14 cellular contexts compared by ENCODE assay signal in genomic region chr9:2234371-2234893, GRCh38.
DNase-seq lines count a peak whose midpoint lies in the region; ATAC-seq and TF ChIP-seq lines count a peak whose summit lies in the region.
"Had no signal": no experiment of that assay in that cellular context is flagged by ENCODE, and none has a peak within 500 bp of the region (broad histone marks: within the 10 kb centered on the region; RNA-seq: fewer than 3 reads in every experiment).

No MANE protein-coding gene starts in this region.

- peaks cover 4% of the 10 kb centered on the region for H3K27me3 Mint-ChIP-seq in brain
- no peaks in the 10 kb centered on the region for H3K27me3 Mint-ChIP-seq in neural progenitor cell (ENCODE audit: insufficient read depth, low read depth)
- H3K27me3 Mint-ChIP-seq in activated T-helper 1 cell treated with anti-CD3 and anti-CD28 coated beads, Interleukin-12 subunit alpha, Interleukin-12 subunit beta, Interleukin-2, Interleukin-4 antibody, amounts not matched to agents 30 ng/mL and 10 ng/mL and 1 ng/mL, durations not matched to agents 14 hours and 24 hours and 36 hours (ENCODE audit: insufficient read depth) = peaks cover 6% of the 10 kb centered on the region
- peaks cover 3% of the 10 kb centered on the region for H3K27me3 Mint-ChIP-seq in activated T-helper 17 cell treated with anti-CD3 and anti-CD28 coated beads, Interleukin-2, amount 50 U/mL, for 72 hours
- H3K27me3 Mint-ChIP-seq: stimulated activated naive B cell treated with anti-CD40 and anti-IgM and Interleukin-4, amounts not matched to agents 10 μg/mL and 1 μg/mL and 100 μg/mL, for 72 hours had no signal

- peaks cover 0 to 5% (median 0%) of the 10 kb centered on the region in 5 experiments for H3K9me3 Mint-ChIP-seq in brain
- H3K9me3 Mint-ChIP-seq in neural progenitor cell = no peaks in the 10 kb centered on the region
- H3K9me3 Mint-ChIP-seq in activated T-helper 1 cell treated with anti-CD3 and anti-CD28 coated beads, Interleukin-12 subunit alpha, Interleukin-12 subunit beta, Interleukin-2, Interleukin-4 antibody, amounts not matched to agents 30 ng/mL and 10 ng/mL and 1 ng/mL, durations not matched to agents 14 hours and 24 hours and 36 hours = no peaks in the 10 kb centered on the region
- H3K9me3 Mint-ChIP-seq in activated T-helper 17 cell treated with anti-CD3 and anti-CD28 coated beads, Interleukin-2, amount 50 U/mL, for 72 hours = peaks cover 4% of the 10 kb centered on the region
- H3K9me3 Mint-ChIP-seq: stimulated activated naive B cell treated with anti-CD40 and anti-IgM and Interleukin-4, amounts not matched to agents 10 μg/mL and 1 μg/mL and 100 μg/mL, for 72 hours had no signal

- H3K9ac ChIP-seq in neural progenitor cell = no peak overlapping the region

- H3K27ac ChIP-seq in neural progenitor cell = no peak overlapping the region
- H3K27ac ChIP-seq: dorsolateral prefrontal cortex had no signal

- H3K4me1 Mint-ChIP-seq in brain = peaks cover 47% of the 10 kb centered on the region
- H3K4me1 Mint-ChIP-seq in neural progenitor cell = peaks cover 8% of the 10 kb centered on the region
- H3K4me1 Mint-ChIP-seq in activated T-helper 1 cell treated with anti-CD3 and anti-CD28 coated beads, Interleukin-12 subunit alpha, Interleukin-12 subunit beta, Interleukin-2, Interleukin-4 antibody, amounts not matched to agents 30 ng/mL and 10 ng/mL and 1 ng/mL, durations not matched to agents 14 hours and 24 hours and 36 hours (ENCODE audit: low read depth) = no peaks in the 10 kb centered on the region
- H3K4me1 Mint-ChIP-seq in activated T-helper 17 cell treated with anti-CD3 and anti-CD28 coated beads, Interleukin-2, amount 50 U/mL, for 72 hours = no peaks in the 10 kb centered on the region

- no peaks in the 10 kb centered on the region for H3K9me3 ChIP-seq in neural progenitor cell (ENCODE audit: low read depth)

- peak overlapping the region; percentile 82 to 96 (median 91) for H3K27ac Mint-ChIP-seq in brain
- no peak overlapping the region for H3K27ac Mint-ChIP-seq in neural progenitor cell
- H3K27ac Mint-ChIP-seq in activated T-helper 1 cell treated with anti-CD3 and anti-CD28 coated beads, Interleukin-12 subunit alpha, Interleukin-12 subunit beta, Interleukin-2, Interleukin-4 antibody, amounts not matched to agents 30 ng/mL and 10 ng/mL and 1 ng/mL, durations not matched to agents 14 hours and 24 hours and 36 hours = no peak overlapping the region
- no peak overlapping the region for H3K27ac Mint-ChIP-seq in activated T-helper 17 cell treated with anti-CD3 and anti-CD28 coated beads, Interleukin-2, amount 50 U/mL, for 72 hours
- H3K27ac Mint-ChIP-seq: activated naive CD8-positive, alpha-beta T cell; CD4-positive, alpha-beta T cell; stimulated activated naive B cell treated with anti-CD40 and anti-IgM and Interleukin-4, amounts not matched to agents 10 μg/mL and 1 μg/mL and 100 μg/mL, for 72 hours had no signal

- peak overlapping the region in 4 of 5 experiments; percentile 4 to 64 (median 47) for H3K4me3 Mint-ChIP-seq in brain
- H3K4me3 Mint-ChIP-seq in neural progenitor cell = no peak overlapping the region
- H3K4me3 Mint-ChIP-seq in activated T-helper 1 cell treated with anti-CD3 and anti-CD28 coated beads, Interleukin-12 subunit alpha, Interleukin-12 subunit beta, Interleukin-2, Interleukin-4 antibody, amounts not matched to agents 30 ng/mL and 10 ng/mL and 1 ng/mL, durations not matched to agents 14 hours and 24 hours and 36 hours = no peak overlapping the region
- no peak overlapping the region for H3K4me3 Mint-ChIP-seq in activated T-helper 17 cell treated with anti-CD3 and anti-CD28 coated beads, Interleukin-2, amount 50 U/mL, for 72 hours
- H3K4me3 Mint-ChIP-seq: activated naive CD8-positive, alpha-beta T cell; CD4-positive, alpha-beta T cell; stimulated activated naive B cell treated with anti-CD40 and anti-IgM and Interleukin-4, amounts not matched to agents 10 μg/mL and 1 μg/mL and 100 μg/mL, for 72 hours had no signal

- intact Hi-C loops in activated T-helper 1 cell treated with anti-CD3 and anti-CD28 coated beads, Interleukin-12 subunit alpha, Interleukin-12 subunit beta, Interleukin-2, Interleukin-4 antibody, amounts not matched to agents 30 ng/mL and 10 ng/mL and 1 ng/mL, durations not matched to agents 14 hours and 24 hours and 36 hours (cut with micrococcal nuclease) = no loop called here

- no peaks in the 10 kb centered on the region for H3K36me3 Mint-ChIP-seq in brain
- H3K36me3 Mint-ChIP-seq in neural progenitor cell = no peaks in the 10 kb centered on the region
- no peaks in the 10 kb centered on the region for H3K36me3 Mint-ChIP-seq in activated T-helper 1 cell treated with anti-CD3 and anti-CD28 coated beads, Interleukin-12 subunit alpha, Interleukin-12 subunit beta, Interleukin-2, Interleukin-4 antibody, amounts not matched to agents 30 ng/mL and 10 ng/mL and 1 ng/mL, durations not matched to agents 14 hours and 24 hours and 36 hours (ENCODE audit: low read depth)
- H3K36me3 Mint-ChIP-seq in activated T-helper 17 cell treated with anti-CD3 and anti-CD28 coated beads, Interleukin-2, amount 50 U/mL, for 72 hours (ENCODE audit: low read depth) = no peaks in the 10 kb centered on the region
- H3K36me3 Mint-ChIP-seq: stimulated activated naive B cell treated with anti-CD40 and anti-IgM and Interleukin-4, amounts not matched to agents 10 μg/mL and 1 μg/mL and 100 μg/mL, for 72 hours had no signal

- H4K20me1 ChIP-seq in neural progenitor cell (ENCODE audit: low read depth) = no peaks in the 10 kb centered on the region

- no peaks in the 10 kb centered on the region for H3K4me1 ChIP-seq in neural progenitor cell

- no peak for TF ChIP-seq CTCF in brain (conservative IDR thresholded peaks at IDR 0.05)
- no peak for TF ChIP-seq CTCF in neural progenitor cell (IDR thresholded peaks at IDR 0.05)

- H3K79me2 ChIP-seq in neural progenitor cell (ENCODE audit: low read depth) = no peaks in the 10 kb centered on the region

- H3F3A ChIP-seq in neural progenitor cell (ENCODE audit: low read depth) = no peaks in the 10 kb centered on the region

- DNase-seq in Daoy (ENCODE audit: low read depth) (peak; percentile 56), NCI-H2107 (lab: John Stamatoyannopoulos, UW) (peak; percentile 72), neural progenitor cell (ENCODE audit: low spot score) (no peak)
- no peak for DNase-seq in activated T-helper 1 cell treated with anti-CD3 and anti-CD28 coated beads, Interleukin-12 subunit alpha, Interleukin-12 subunit beta, Interleukin-2, Interleukin-4 antibody, amounts not matched to agents 30 ng/mL and 10 ng/mL and 1 ng/mL, durations not matched to agents 14 hours and 24 hours and 36 hours (ENCODE audit: low spot score)
- DNase-seq: CD4-positive, alpha-beta T cell; NCI-H2081 treated with DMSO at 0.1 percent for 48 hours; stimulated activated CD4-positive, alpha-beta T cell treated with anti-CD3 and anti-CD28 coated beads, Interleukin-15, amount 100 ng/mL, for 24 hours; stimulated activated naive B cell treated with anti-CD40 and anti-IgM and Interleukin-4, amounts not matched to agents 10 μg/mL and 1 μg/mL and 100 μg/mL, for 72 hours had no signal

- H2AFZ ChIP-seq in neural progenitor cell (replicated peaks) = peak overlapping the region; percentile 69

- H3K36me3 ChIP-seq in neural progenitor cell = no peaks in the 10 kb centered on the region

- no peak for ATAC-seq in activated T-helper 17 cell treated with anti-CD3 and anti-CD28 coated beads, Interleukin-2, amount 50 U/mL, for 72 hours (replicated peaks)
- ATAC-seq in GM19452 (IDR thresholded peaks at IDR 0.05; ENCODE audit: unreplicated experiment) (no peak), HG02973 (IDR thresholded peaks at IDR 0.05; ENCODE audit: unreplicated experiment) (no peak)
- ATAC-seq: stimulated activated naive B cell treated with anti-CD40 and anti-IgM and Interleukin-4, amounts not matched to agents 10 μg/mL and 1 μg/mL and 100 μg/mL, for 72 hours had no signal

- H3K4me2 ChIP-seq in neural progenitor cell = no peak overlapping the region

- H3K4me3 ChIP-seq in neural progenitor cell = no peak overlapping the region
- H3K4me3 ChIP-seq: dorsolateral prefrontal cortex had no signal

- H3K27me3 ChIP-seq in neural progenitor cell = no peaks in the 10 kb centered on the region
- H3K27me3 ChIP-seq: dorsolateral prefrontal cortex had no signal

Comparison
In these comparisons a context has a peak if more than half of its experiments do, and no peak if none do; other contexts are left out.
1. DNase-seq: peak in Daoy (single experiment) and NCI-H2107 (single experiment); none in neural progenitor cell (single experiment) and activated T-helper 1 cell treated with anti-CD3 and anti-CD28 coated beads, Interleukin-12 subunit alpha, Interleukin-12 subunit beta, Interleukin-2, Interleukin-4 antibody, amounts not matched to agents 30 ng/mL and 10 ng/mL and 1 ng/mL, durations not matched to agents 14 hours and 24 hours and 36 hours (single experiment).
2. H3K27ac Mint-ChIP-seq: peak in brain (5 of 5); none in neural progenitor cell (single experiment), activated T-helper 1 cell treated with anti-CD3 and anti-CD28 coated beads, Interleukin-12 subunit alpha, Interleukin-12 subunit beta, Interleukin-2, Interleukin-4 antibody, amounts not matched to agents 30 ng/mL and 10 ng/mL and 1 ng/mL, durations not matched to agents 14 hours and 24 hours and 36 hours (single experiment) and activated T-helper 17 cell treated with anti-CD3 and anti-CD28 coated beads, Interleukin-2, amount 50 U/mL, for 72 hours (single experiment).
3. H3K4me3 Mint-ChIP-seq: peak in brain (4 of 5); none in neural progenitor cell (single experiment), activated T-helper 1 cell treated with anti-CD3 and anti-CD28 coated beads, Interleukin-12 subunit alpha, Interleukin-12 subunit beta, Interleukin-2, Interleukin-4 antibody, amounts not matched to agents 30 ng/mL and 10 ng/mL and 1 ng/mL, durations not matched to agents 14 hours and 24 hours and 36 hours (single experiment) and activated T-helper 17 cell treated with anti-CD3 and anti-CD28 coated beads, Interleukin-2, amount 50 U/mL, for 72 hours (single experiment).